ENCODE assay signal across 6 cellular contexts in genomic region chr16:89074222-89074506, GRCh38. TPM values are rescaled to one million over a fixed set of nuclear protein-coding genes. Genes with fewer than 3 reads are reported as not detected.
DNase-seq lines count a peak whose midpoint lies in the region; ATAC-seq, FAIRE-seq and TF ChIP-seq lines count a peak whose summit lies in the region.
"Not testable (repeated sequence)": the region's sequence is repeated elsewhere in the genome, so short reads cannot be mapped to it uniquely, and the experiment has no call there.

No MANE protein-coding gene starts in this region.

- in situ Hi-C loops in GM12878 (cut with MboI), result not testable (repeated sequence)

- TF ChIP-seq POLR2A in A549 (IDR thresholded peaks at IDR 0.05; ENCODE audit: low read length); HCT116 (IDR thresholded peaks at IDR 0.05; ENCODE audit: borderline replicate concordance, extremely low read depth, insufficient read depth, insufficient read length); GM12878 (IDR thresholded peaks at IDR 0.05; ENCODE audit: low read depth, low read length): not testable (repeated sequence)

- not testable (repeated sequence) for DNase-seq in A549 (ENCODE audit: low read depth in 1 of 2, low spot score in 1 of 2); HCT116 (ENCODE audit: low read depth, low spot score); GM12878 (ENCODE audit: low read depth, low spot score); bronchial epithelial cell (ENCODE audit: low read depth); urothelium cell line (ENCODE audit: low spot score)
- DNase-seq in mesendoderm, result peak; percentile 21

- peaks cover 12% of the 10 kb centered on the region; the same call in 2 of the 3 replicates for H3K9me3 ChIP-seq in A549
- H3K9me3 ChIP-seq in HCT116 (ENCODE audit: control insufficient read depth in 1 of 2, insufficient read depth in 1 of 2, low read depth in 1 of 2, low read length in 2 of 2), result peaks cover 3 to 31% of the 10 kb centered on the region in 2 experiments; a peak in 3 of 4 replicates
- not testable (repeated sequence) for H3K9me3 ChIP-seq in GM12878 (replicated peaks; ENCODE audit: control insufficient read depth, insufficient read depth, low read length)

- BruUV-seq in HCT116 (replicated peaks; lab: Mats Ljungman, UMichigan); GM12878 (replicated peaks; lab: Mats Ljungman, UMichigan): not testable (repeated sequence)

- H3K27me3 ChIP-seq in HCT116 (ENCODE audit: insufficient read depth, low read length); GM12878 (replicated peaks in 1 of 2; ENCODE audit: control insufficient read depth in 2 of 2, insufficient read depth in 2 of 2, low read length in 1 of 2); bronchial epithelial cell (ENCODE audit: control insufficient read depth, insufficient read depth, low read length); mesendoderm (ENCODE audit: insufficient read depth, low read length, poor library complexity): not testable (repeated sequence)

- not testable (repeated sequence) for H3K18ac ChIP-seq in mesendoderm (ENCODE audit: low read length)

- not testable (repeated sequence) for H4K20me1 ChIP-seq in HCT116 (ENCODE audit: insufficient read depth); GM12878 (ENCODE audit: control insufficient read depth, insufficient read depth)

- intact Hi-C loops in HCT116 (cut with micrococcal nuclease); GM12878 (cut with micrococcal nuclease; ENCODE audit: unreplicated experiment): not testable (repeated sequence)

- H3K4me3 ChIP-seq in A549; HCT116 (replicated peaks in 1 of 2; ENCODE audit: low read depth in 1 of 2, low read length in 2 of 2); GM12878; bronchial epithelial cell (ENCODE audit: low read depth, low read length); mesendoderm (ENCODE audit: low read length): not testable (repeated sequence)

- CTCF ChIA-PET in A549 (lab: Yijun Ruan, JAX); HCT116 (lab: Charles Lee); GM12878 (lab: Yijun Ruan, JAX): not testable (repeated sequence)

- H2AFZ ChIP-seq in HCT116 (ENCODE audit: low read depth, low read length, poor library complexity, severe bottlenecking); GM12878 (ENCODE audit: control insufficient read depth, low read depth, low read length): not testable (repeated sequence)

- not testable (repeated sequence) for H3K79me2 ChIP-seq in HCT116 (ENCODE audit: insufficient read depth, low read length); GM12878 (ENCODE audit: control insufficient read depth, insufficient read depth, low read length); mesendoderm (ENCODE audit: control insufficient read depth, insufficient read depth, low read length)

- H3K4me2 ChIP-seq in A549; HCT116 (ENCODE audit: low read length); GM12878 (ENCODE audit: control insufficient read depth, insufficient read depth); mesendoderm (ENCODE audit: low read length): not testable (repeated sequence)

- SMC1A ChIA-PET in GM12878 (lab: Charles Lee; ENCODE audit: uncharacterized antibody, unreplicated experiment), result not testable (repeated sequence)

- TF ChIP-seq EP300 in A549 (IDR thresholded peaks at IDR 0.05); GM12878 (IDR thresholded peaks at IDR 0.05; ENCODE audit: borderline replicate concordance in 1 of 2, control insufficient read depth in 1 of 2, low read depth in 2 of 2, low read length in 2 of 2): not testable (repeated sequence)

- H3K56ac ChIP-seq in mesendoderm (ENCODE audit: low read length), result not testable (repeated sequence)

- not testable (repeated sequence) for H3K9me2 ChIP-seq in HCT116 (ENCODE audit: insufficient read depth)

- FAIRE-seq in A549 (lab: Jason Lieb, UNC), result not testable (repeated sequence)
- FAIRE-seq in GM12878 (lab: Jason Lieb, UNC) (peak; percentile 73), bronchial epithelial cell (lab: Jason Lieb, UNC) (peak; percentile 96), urothelium cell line (lab: Jason Lieb, UNC) (peak; percentile 72)

- TF ChIP-seq CTCF in A549 (IDR thresholded peaks at IDR 0.05); HCT116 (IDR thresholded peaks at IDR 0.05 in 2 of 3, conservative IDR thresholded peaks at IDR 0.05 in 1 of 3; ENCODE audit: borderline replicate concordance in 1 of 3, insufficient read depth in 1 of 3, low read depth in 2 of 3, low read length in 2 of 3); GM12878 (IDR thresholded peaks at IDR 0.05 in 2 of 3, conservative IDR thresholded peaks at IDR 0.05 in 1 of 3; ENCODE audit: control insufficient read depth in 2 of 3, extremely low read depth in 1 of 3, insufficient read depth in 1 of 3, low read depth in 3 of 3, low read length in 3 of 3); bronchial epithelial cell (IDR thresholded peaks at IDR 0.05; ENCODE audit: insufficient read depth, low read length, severe bottlenecking): not testable (repeated sequence)

- TF ChIP-seq RAD21 in A549 (conservative IDR thresholded peaks at IDR 0.05 in 1 of 2, IDR thresholded peaks at IDR 0.05 in 1 of 2); HCT116 (IDR thresholded peaks at IDR 0.05; ENCODE audit: low read depth); GM12878 (IDR thresholded peaks at IDR 0.05; ENCODE audit: insufficient read depth, low read depth, low read length): not testable (repeated sequence)

- not testable (repeated sequence) for H4K8ac ChIP-seq in mesendoderm (ENCODE audit: low read depth, low read length)

- H2BK120ac ChIP-seq in mesendoderm (ENCODE audit: low read depth, low read length), result not testable (repeated sequence)

- H2AK5ac ChIP-seq in mesendoderm (ENCODE audit: low read length), result not testable (repeated sequence)

- H3K4ac ChIP-seq in mesendoderm (ENCODE audit: low read depth, low read length), result not testable (repeated sequence)

- not testable (repeated sequence) for H3K4me1 ChIP-seq in A549; HCT116 (ENCODE audit: control insufficient read depth in 1 of 2, insufficient read depth in 2 of 2, low read length in 2 of 2); GM12878 (ENCODE audit: control insufficient read depth, insufficient read depth, low read length); mesendoderm (ENCODE audit: control insufficient read depth, low read depth, low read length)

- H2BK15ac ChIP-seq in mesendoderm (replicated peaks; ENCODE audit: low read depth), result not testable (repeated sequence)

- RAD21 ChIA-PET in HCT116 (lab: Charles Lee; ENCODE audit: low non-redundant PET in 1 of 2, low total read pairs in 2 of 2, uncharacterized antibody in 2 of 2, unreplicated experiment in 2 of 2); GM12878 (lab: Charles Lee; ENCODE audit: unreplicated experiment): not testable (repeated sequence)

- 79% methylated on average over 15 of the region's 15 CpGs for WGBS in A549 (ENCODE audit: missing lambda C conversion rate)
- 90% methylated on average over 15 of the region's 15 CpGs for WGBS in GM12878 (ENCODE audit: insufficient coverage, insufficient replicate concordance, low lambda C conversion rate, missing lambda C conversion rate)
- no CpG with 5 or more reads among the region's 15 CpGs for WGBS in mesendoderm (ENCODE audit: extremely low coverage, insufficient coverage, low lambda C conversion rate)

- H4K5ac ChIP-seq in mesendoderm (ENCODE audit: low read length), result not testable (repeated sequence)

- not testable (repeated sequence) for H3K9ac ChIP-seq in HCT116 (ENCODE audit: low read length); GM12878 (ENCODE audit: control insufficient read depth, insufficient read depth, low read length); mesendoderm (ENCODE audit: low read length)

- H3K36me3 ChIP-seq in HCT116 (ENCODE audit: control insufficient read depth in 1 of 2, insufficient read depth in 2 of 2, low read length in 2 of 2); GM12878 (ENCODE audit: control insufficient read depth in 2 of 2, insufficient read depth in 2 of 2, low read length in 1 of 2); bronchial epithelial cell (ENCODE audit: control insufficient read depth, insufficient read depth, low read length); mesendoderm (ENCODE audit: control insufficient read depth, insufficient read depth, low read length): not testable (repeated sequence)

- ATAC-seq in A549, HCT116, GM12878: not testable (repeated sequence)

- not testable (repeated sequence) for H3K23ac ChIP-seq in mesendoderm (ENCODE audit: low read length)

- H2BK5ac ChIP-seq in mesendoderm (ENCODE audit: low read length), result not testable (repeated sequence)

- not testable (repeated sequence) for H3K79me1 ChIP-seq in mesendoderm (ENCODE audit: low read length)

- POLR2A ChIA-PET in A549 (lab: Yijun Ruan, JAX); HCT116 (lab: Charles Lee); GM12878 (lab: Charles Lee): not testable (repeated sequence)

- not testable (repeated sequence) for H3K27ac ChIP-seq in A549; GM12878 (ENCODE audit: control insufficient read depth, insufficient read depth); mesendoderm (ENCODE audit: low read depth, low read length)
- peak overlapping the region; percentile 26; the same call in 1 of the 2 replicates for H3K27ac ChIP-seq in HCT116 (ENCODE audit: low read depth, low read length)

RNA-seq across cellular contexts. Expression of gene ACSF3, which starts 19.5 kb away (rescaled TPM):
- 9.8 and 11.5 TPM in 2 replicates for polyA plus RNA-seq in A549 (2011; rRNA removed)
- polyA plus RNA-seq in A549 (2012; cell fraction: cytosol; rRNA removed), result 19.1 and 23.9 TPM in 2 replicates
- 26.8 and 31.5 TPM in 2 replicates for polyA plus RNA-seq in A549 (2012; cell fraction: nucleus; rRNA removed)
- 13.1 to 13.2 TPM (median 13.2 TPM) in 3 replicates for polyA plus RNA-seq in A549 (2017; fragmentation: RNase III; extraction: RNeasy Plus Mini Kit Qiagen cat#74134 plus additional on column Dnase treatment)
- polyA minus RNA-seq in A549 (2011; rRNA and poly(A)+ RNA removed), result 21.0 and 25.9 TPM in 2 replicates
- total RNA-seq in HCT116 (2021; ENCODE audit: unreplicated experiment), result 74.5 TPM
- 44.7 and 47.1 TPM in 2 replicates for polyA plus RNA-seq in HCT116 (2012)
- 60.4 and 72.7 TPM in 2 replicates for total RNA-seq in GM12878 (2013; cell fraction: nucleolus; rRNA removed)
- 30.9 and 32.8 TPM in 2 replicates for total RNA-seq in GM12878 (2014; rRNA removed)
- total RNA-seq in GM12878 (2014; rRNA removed; fragmentation: Illumina TruSeq; extraction: Trizol), result 18.5 and 20.7 TPM in 2 replicates
- total RNA-seq in GM12878 (2021), result 36.1 and 43.8 TPM in 2 replicates
- polyA plus RNA-seq in GM12878 (2011; ENCODE audit: low read depth), result 7.5 TPM
- 15.1 and 17.8 TPM in 2 replicates for polyA plus RNA-seq in GM12878 (2011; rRNA removed)
- polyA plus RNA-seq in GM12878 (2011; cell fraction: cytosol; rRNA removed), result 18.1 and 23.3 TPM in 2 replicates
- 28.8 and 39.9 TPM in 2 replicates for polyA plus RNA-seq in GM12878 (2011; cell fraction: nucleus; rRNA removed)
- 23.9 and 24.2 TPM in 2 replicates for polyA plus RNA-seq in GM12878 (2012)
- polyA plus RNA-seq in GM12878 (2014; fragmentation: Illumina TruSeq; extraction: Trizol), result 15.6 and 16.9 TPM in 2 replicates
- 1 to 10 TPM; 1.0 to 3.5 TPM for polyA plus RNA-seq in GM12878 (2014; fragmentation: Nextera tagmentation; extraction: Ambion mirVana)
- 36.8 and 39.3 TPM in 2 replicates for polyA plus RNA-seq in GM12878 (2014; rRNA removed)
- polyA plus RNA-seq in GM12878 (2016; fragmentation: Nextera tagmentation; extraction: Ambion mirVana), result 10 to 100 TPM; 35.0 to 44.4 TPM
- polyA minus RNA-seq in GM12878 (2011; rRNA and poly(A)+ RNA removed), result 16.5 and 25.4 TPM in 2 replicates
- polyA minus RNA-seq in GM12878 (2011; cell fraction: cytosol; rRNA and poly(A)+ RNA removed), result 18.8 and 21.5 TPM in 2 replicates
- 13.2 and 18.4 TPM in 2 replicates for polyA minus RNA-seq in GM12878 (2011; cell fraction: nucleus; rRNA and poly(A)+ RNA removed)
- total RNA-seq in bronchial epithelial cell, result 25.8 and 32.8 TPM in 2 replicates
- 7.0 TPM for polyA plus RNA-seq in mesendoderm (2013, experiment 1 of 2)
- 7.1 TPM for polyA plus RNA-seq in mesendoderm (2013, experiment 2 of 2)
